1 cellular context compared by ENCODE assay signal in the genomic region with DNA sequence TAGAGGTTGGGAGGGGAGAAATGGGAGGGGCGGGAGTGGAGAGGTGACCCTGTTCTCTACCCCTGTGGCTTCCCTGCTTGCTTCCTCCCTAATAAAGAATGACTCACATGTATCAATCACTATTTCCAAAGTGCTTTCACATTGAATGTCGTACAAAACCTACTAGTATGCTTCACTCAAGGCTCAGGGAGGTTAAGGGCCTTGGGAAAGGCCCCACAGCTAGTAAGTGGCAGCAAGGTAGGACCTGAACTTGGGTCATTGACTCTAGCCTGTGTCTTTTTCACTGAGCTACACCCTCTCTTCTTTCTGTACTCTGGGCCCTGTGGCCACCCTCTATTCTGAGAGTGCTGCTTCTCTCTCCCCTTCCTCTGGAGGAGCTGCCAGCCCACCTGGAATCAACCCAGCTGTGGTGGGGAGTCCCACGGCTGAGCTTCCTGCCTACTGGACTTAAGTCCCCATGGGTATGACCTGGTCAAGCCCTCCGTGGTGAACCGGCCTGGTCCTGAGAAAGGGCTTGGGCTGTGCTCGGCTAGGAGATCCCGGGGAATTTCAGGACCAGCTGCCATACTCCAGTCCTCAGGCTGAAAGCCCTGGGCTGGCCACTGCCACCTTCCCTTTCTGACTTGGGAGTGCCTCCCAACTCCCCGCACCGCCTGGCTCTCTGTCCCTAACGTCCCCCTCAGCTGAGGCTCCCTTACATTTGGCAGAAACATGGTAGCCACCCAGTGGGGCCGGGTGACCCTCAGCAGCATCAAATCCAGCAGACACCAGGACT.
TF ChIP-seq lines count a peak whose summit lies in the region.

No MANE protein-coding gene starts in this region.

TF ChIP-seq in HepG2, 621 proteins besides CTCF, POLR2A, EP300 and RAD21:
- no peak for TF ChIP-seq PPARG (CRISPR knock-in tag; conservative IDR thresholded peaks at IDR 0.05)
- TF ChIP-seq HNRNPLL (IDR thresholded peaks at IDR 0.05; ENCODE audit: low read depth, low read length, poor library complexity, severe bottlenecking), result no peak
- TF ChIP-seq BRD4 (CRISPR knock-in tag; IDR thresholded peaks at IDR 0.05), result no peak
- TF ChIP-seq ZNF678 (CRISPR knock-in tag; IDR thresholded peaks at IDR 0.05), result no peak
- TF ChIP-seq, protein P1, sequence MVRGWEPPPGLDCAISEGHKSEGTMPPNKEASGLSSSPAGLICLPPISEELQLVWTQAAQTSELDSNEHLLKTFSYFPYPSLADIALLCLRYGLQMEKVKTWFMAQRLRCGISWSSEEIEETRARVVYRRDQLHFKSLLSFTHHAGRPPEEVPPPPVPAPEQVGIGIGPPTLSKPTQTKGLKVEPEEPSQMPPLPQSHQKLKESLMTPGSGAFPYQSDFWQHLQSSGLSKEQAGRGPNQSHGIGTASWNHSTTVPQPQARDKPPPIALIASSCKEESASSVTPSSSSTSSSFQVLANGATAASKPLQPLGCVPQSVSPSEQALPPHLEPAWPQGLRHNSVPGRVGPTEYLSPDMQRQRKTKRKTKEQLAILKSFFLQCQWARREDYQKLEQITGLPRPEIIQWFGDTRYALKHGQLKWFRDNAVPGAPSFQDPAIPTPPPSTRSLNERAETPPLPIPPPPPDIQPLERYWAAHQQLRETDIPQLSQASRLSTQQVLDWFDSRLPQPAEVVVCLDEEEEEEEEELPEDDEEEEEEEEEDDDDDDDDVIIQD (CRISPR knock-in tag; IDR thresholded peaks at IDR 0.05; ENCODE audit: low read depth), result no peak
- TF ChIP-seq ZNF737 (CRISPR knock-in tag; IDR thresholded peaks at IDR 0.05; ENCODE audit: borderline replicate concordance), result no peak
- no peak for TF ChIP-seq SOX13 (IDR thresholded peaks at IDR 0.05)
- no peak for TF ChIP-seq SOX13 (CRISPR knock-in tag; conservative IDR thresholded peaks at IDR 0.05 in 1 of 2, IDR thresholded peaks at IDR 0.05 in 1 of 2)
- no peak for TF ChIP-seq ZNF747 (CRISPR knock-in tag; IDR thresholded peaks at IDR 0.05; ENCODE audit: borderline replicate concordance)
